In genomic region chr2:201403904-201404303, GRCh38 we compare ENCODE assay signal across 13 cellular contexts. TPM values are rescaled to one million over a fixed set of nuclear protein-coding genes. Genes with fewer than 3 reads are reported as not detected.
DNase-seq lines count a peak whose midpoint lies in the region; ATAC-seq and TF ChIP-seq lines count a peak whose summit lies in the region.
"Had no signal": no experiment of that assay in that cellular context is flagged by ENCODE, and none has a peak within 500 bp of the region (broad histone marks: within the 10 kb centered on the region; RNA-seq: fewer than 3 reads in every experiment).

No MANE protein-coding gene starts in this region.

- DNase-seq in Calu3 (no peak), M059J (ENCODE audit: low read depth) (peak; percentile 89), cardiac fibroblast (ENCODE audit: low read depth in 2 of 2) (peak; percentile 32 to 82), lower lobe of right lung (no peak), NCI-H526 treated with DMSO at 0.1 percent for 48 hours (lab: John Stamatoyannopoulos, UW) (no peak), T1000 (lab: John Stamatoyannopoulos, UW) (no peak), SKM-1 (lab: John Stamatoyannopoulos, UW; ENCODE audit: unreplicated experiment) (no peak), NCI-H82 (lab: John Stamatoyannopoulos, UW) (no peak)
- DNase-seq: activated CD4-positive, CD25-positive, alpha-beta regulatory T cell; effector memory CD8-positive, alpha-beta T cell; left cardiac atrium; stimulated activated CD8-positive, alpha-beta memory T cell treated with anti-CD3 and anti-CD28 coated beads, Interleukin-4, amount 100 ng/mL, for 48 hours had no signal

- H3K4me3 ChIP-seq in cardiac fibroblast (replicated peaks in 1 of 2; ENCODE audit: low read depth in 2 of 2, low read length in 2 of 2) (no peak overlapping the region), lower lobe of right lung (no peak overlapping the region)

- peaks cover 17% of the 10 kb centered on the region for H3K36me3 Mint-ChIP-seq in Calu3 (ENCODE audit: insufficient read depth, unreplicated experiment)

- peak; percentile 46 to 71 for ATAC-seq in lower lobe of right lung
- ATAC-seq: effector memory CD8-positive, alpha-beta T cell had no signal

- H3K27ac Mint-ChIP-seq in Calu3 (ENCODE audit: unreplicated experiment): peak overlapping the region; percentile 65
- H3K27ac Mint-ChIP-seq: effector memory CD8-positive, alpha-beta T cell had no signal

- intact Hi-C loops in Calu3 (cut with micrococcal nuclease; ENCODE audit: unreplicated experiment) (no loop called here), lower lobe of right lung (cut with DNase I) (no loop called here)

- peaks cover 48% of the 10 kb centered on the region for H3K4me1 ChIP-seq in lower lobe of right lung

- BruUV-seq in Calu3 (replicated peaks; lab: Mats Ljungman, UMichigan): no TSS peak

- H3K9me3 ChIP-seq in lower lobe of right lung: no peaks in the 10 kb centered on the region

- H3K4me3 Mint-ChIP-seq in Calu3 (ENCODE audit: low read depth, unreplicated experiment): peak overlapping the region; percentile 39
- H3K4me3 Mint-ChIP-seq: effector memory CD8-positive, alpha-beta T cell had no signal

- CTCF ChIA-PET in Calu3 (lab: Charles Lee): interaction anchor here (0.5 to 1.5 kb wide), 2 partner anchors 49 to 131 kb away, joined by 3 to 4 read pairs; no protein-coding TSS in a partner anchor

- no peak overlapping the region for H3K27ac ChIP-seq in lower lobe of right lung

- TF ChIP-seq CTCF in Calu3 (IDR thresholded peaks at IDR 0.05; ENCODE audit: unreplicated experiment) (no peak), cardiac fibroblast (IDR thresholded peaks at IDR 0.05; ENCODE audit: low read depth, low read length) (no peak), lower lobe of right lung (IDR thresholded peaks at IDR 0.05) (no peak)

- H3K27me3 ChIP-seq in lower lobe of right lung (ENCODE audit: low read depth): no peaks in the 10 kb centered on the region

- no peaks in the 10 kb centered on the region for H3K36me3 ChIP-seq in lower lobe of right lung

- peaks cover 47% of the 10 kb centered on the region for H3K4me1 Mint-ChIP-seq in Calu3 (ENCODE audit: low read depth, unreplicated experiment)

- H3K9me3 Mint-ChIP-seq in Calu3 (ENCODE audit: low read depth, unreplicated experiment): no peaks in the 10 kb centered on the region
- H3K9me3 Mint-ChIP-seq: activated T-helper 17 cell treated with anti-CD3 and anti-CD28 coated beads, Interleukin-2, amount 50 U/mL, for 72 hours; effector memory CD8-positive, alpha-beta T cell had no signal

- H3K27me3 Mint-ChIP-seq in Calu3 (ENCODE audit: unreplicated experiment): no peaks in the 10 kb centered on the region
- H3K27me3 Mint-ChIP-seq: activated T-helper 17 cell treated with anti-CD3 and anti-CD28 coated beads, Interleukin-2, amount 50 U/mL, for 72 hours; effector memory CD8-positive, alpha-beta T cell had no signal

RNA-seq across cellular contexts. Expression of gene FLACC1, which starts 46.8 kb away (rescaled TPM):
- total RNA-seq in Calu3 (2022) (1.2 and 1.4 TPM in 2 replicates), lower lobe of right lung (6.8 TPM)
- 0.27 TPM in 1 of 2 replicates, not detected in the other for total RNA-seq in M059J (2014; rRNA removed; shearing (Covaris generic))

RNA-seq across cellular contexts. Expression of gene TRAK2, which starts 47.4 kb away (rescaled TPM):
- total RNA-seq in Calu3 (2022) (24.4 TPM in 2 replicates), lower lobe of right lung (66.5 TPM)
- total RNA-seq in M059J (2014; rRNA removed; shearing (Covaris generic)): 18.6 and 22.9 TPM in 2 replicates

RNA-seq across cellular contexts. Expression of gene STRADB, which starts 47.6 kb away (rescaled TPM):
- 19.0 and 19.8 TPM in 2 replicates for total RNA-seq in Calu3 (2022)
- 41.1 and 51.6 TPM in 2 replicates for total RNA-seq in M059J (2014; rRNA removed; shearing (Covaris generic))
- total RNA-seq in lower lobe of right lung: 24.5 TPM

Comparison
In these comparisons a context has a peak if more than half of its experiments do, and no peak if none do; other contexts are left out.
1. DNase-seq: peak in M059J (single experiment) and cardiac fibroblast (2 of 2); none in Calu3 (single experiment), lower lobe of right lung (single experiment), NCI-H526 treated with DMSO at 0.1 percent for 48 hours (single experiment), T1000 (single experiment), SKM-1 (single experiment) and NCI-H82 (single experiment).